ENCODE assay signal across 1 cellular context in genomic region chr12:47312794-47313426, GRCh38.
A peak's percentile ranks its signal among the peaks of the same experiment; 100 is the strongest.
TF ChIP-seq lines count a peak whose summit lies in the region.

No MANE protein-coding gene starts in this region.

TF ChIP-seq in liver, 16 proteins besides CTCF, POLR2A, EP300 and RAD21:
- peak; percentile 49 for TF ChIP-seq REST (IDR thresholded peaks at IDR 0.05)
- peak; percentile 73 to 79 for TF ChIP-seq RXRA (IDR thresholded peaks at IDR 0.05)
- no peak for TF ChIP-seq TAF1 (conservative IDR thresholded peaks at IDR 0.05)
- TF ChIP-seq FOXA1 (IDR thresholded peaks at IDR 0.05): peak; percentile 56
- peak; percentile 83 for TF ChIP-seq SP1 (IDR thresholded peaks at IDR 0.05)
- no peak for TF ChIP-seq GABPA (IDR thresholded peaks at IDR 0.05 in 1 of 2, conservative IDR thresholded peaks at IDR 0.05 in 1 of 2)
- TF ChIP-seq NR2F2 (IDR thresholded peaks at IDR 0.05): no peak
- TF ChIP-seq ATF3 (IDR thresholded peaks at IDR 0.05): no peak
- TF ChIP-seq JUND (IDR thresholded peaks at IDR 0.05): peak; percentile 30 to 47
- TF ChIP-seq MAX (IDR thresholded peaks at IDR 0.05): peak; percentile 35
- no peak for TF ChIP-seq EGR1 (IDR thresholded peaks at IDR 0.05; ENCODE audit: low read depth in 2 of 2)
- TF ChIP-seq YY1 (IDR thresholded peaks at IDR 0.05): peak; percentile 44
- TF ChIP-seq HNF4A (conservative IDR thresholded peaks at IDR 0.05): peak; percentile 82 to 87
- peak; percentile 74 for TF ChIP-seq FOXA2 (IDR thresholded peaks at IDR 0.05)
- TF ChIP-seq ZBTB33 (IDR thresholded peaks at IDR 0.05): peak; percentile 10
- peak; percentile 69 for TF ChIP-seq HNF4G (IDR thresholded peaks at IDR 0.05)
